Comparison of ENCODE assay signal across 8 cellular contexts in the genomic region with DNA sequence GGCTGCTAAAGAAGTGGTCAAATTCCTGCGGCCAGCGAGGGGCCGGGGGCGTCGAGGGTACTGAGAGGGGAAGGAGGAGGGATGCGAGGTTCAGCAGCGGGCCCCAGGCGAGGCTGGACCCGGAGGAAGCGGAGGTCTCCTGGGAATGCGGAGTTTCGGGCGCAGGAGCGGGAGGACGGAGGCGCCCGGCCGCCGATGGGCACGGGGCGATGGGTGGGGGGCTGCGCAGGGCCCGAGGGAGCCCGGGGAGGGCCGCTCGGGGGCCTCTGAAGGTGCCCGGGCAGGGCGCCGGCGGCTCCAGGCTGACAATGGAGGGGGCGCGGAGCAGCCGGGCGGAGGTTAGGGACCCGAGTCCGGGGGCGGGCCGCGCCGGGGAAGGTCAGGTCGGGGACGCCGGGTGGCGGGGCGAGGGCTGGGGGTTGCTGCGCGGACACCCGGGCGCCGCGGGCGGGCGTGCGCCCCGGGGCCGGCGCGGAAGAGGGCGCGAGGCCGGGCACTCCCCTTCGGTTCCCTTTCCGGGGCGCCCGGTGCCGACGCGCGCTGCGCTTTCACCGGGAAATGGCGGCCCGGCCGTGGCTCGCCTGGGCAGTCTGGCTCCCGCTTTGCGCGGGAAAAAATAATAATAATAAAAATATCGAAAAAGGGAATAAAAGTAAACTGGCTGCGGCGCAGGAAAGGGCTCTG. TPM values are rescaled to one million over a fixed set of nuclear protein-coding genes. Genes with fewer than 3 reads are reported as not detected.
A peak's percentile ranks its signal among the peaks of the same experiment; 100 is the strongest.
DNase-seq lines count a peak whose midpoint lies in the region; ATAC-seq, FAIRE-seq and TF ChIP-seq lines count a peak whose summit lies in the region.

No MANE protein-coding gene starts in this region.

- DNase-seq in NCI-H2171 treated with DMSO at 0.1 percent for 48 hours (lab: John Stamatoyannopoulos, UW) = peak; percentile 14
- DNase-seq in NCI-H2171 (lab: John Stamatoyannopoulos, UW) = no peak
- no peak for DNase-seq in activated CD4-positive, alpha-beta memory T cell treated with anti-CD3 and anti-CD28 coated beads, Interleukin-2, amount 10 ng/mL, durations not matched to agents 7 days and 5 days
- peak; percentile 36 to 48 for DNase-seq in frontal cortex (ENCODE audit: low spot score in 2 of 2)
- DNase-seq in omental fat pad (ENCODE audit: low spot score) = no peak
- DNase-seq in SHP77 treated with DMSO at 0.1 percent for 48 hours (lab: John Stamatoyannopoulos, UW) = no peak

- CTCF ChIA-PET in activated CD4-positive, alpha-beta memory T cell treated with anti-CD3 and anti-CD28 coated beads, Interleukin-2, amount 10 ng/mL, durations not matched to agents 7 days and 5 days (lab: Charles Lee) = interaction anchor here (1.6 kb wide), 1 partner anchor 93 kb away, joined by 5 read pairs; a partner anchor contains a TSS

- POLR2A ChIA-PET in activated CD4-positive, alpha-beta memory T cell treated with anti-CD3 and anti-CD28 coated beads, Interleukin-2, amount 10 ng/mL, durations not matched to agents 7 days and 5 days (lab: Charles Lee) = no interaction called here

- peaks cover 12% of the 10 kb centered on the region for H3K4me1 Mint-ChIP-seq in activated CD4-positive, alpha-beta memory T cell treated with anti-CD3 and anti-CD28 coated beads, Interleukin-2, amount 10 ng/mL, durations not matched to agents 7 days and 5 days

- peaks cover 3% of the 10 kb centered on the region for H3K36me3 Mint-ChIP-seq in activated CD4-positive, alpha-beta memory T cell treated with anti-CD3 and anti-CD28 coated beads, Interleukin-2, amount 10 ng/mL, durations not matched to agents 7 days and 5 days (ENCODE audit: low read depth)

- ATAC-seq in omental fat pad (ENCODE audit: low FRiP score) (peak; percentile 43), HG02571 (IDR thresholded peaks at IDR 0.05; ENCODE audit: unreplicated experiment) (no peak), HG03045 (IDR thresholded peaks at IDR 0.05; ENCODE audit: unreplicated experiment) (no peak)

- peak overlapping the region; percentile 80 for H3K4me3 Mint-ChIP-seq in activated CD4-positive, alpha-beta memory T cell treated with anti-CD3 and anti-CD28 coated beads, Interleukin-2, amount 10 ng/mL, durations not matched to agents 7 days and 5 days

- H3K27ac Mint-ChIP-seq in activated CD4-positive, alpha-beta memory T cell treated with anti-CD3 and anti-CD28 coated beads, Interleukin-2, amount 10 ng/mL, durations not matched to agents 7 days and 5 days = no peak overlapping the region

- H3K9me3 Mint-ChIP-seq in activated CD4-positive, alpha-beta memory T cell treated with anti-CD3 and anti-CD28 coated beads, Interleukin-2, amount 10 ng/mL, durations not matched to agents 7 days and 5 days = no peaks in the 10 kb centered on the region

- peaks cover 47% of the 10 kb centered on the region for H3K27me3 Mint-ChIP-seq in activated CD4-positive, alpha-beta memory T cell treated with anti-CD3 and anti-CD28 coated beads, Interleukin-2, amount 10 ng/mL, durations not matched to agents 7 days and 5 days

- no peak for FAIRE-seq in frontal cortex (lab: Jason Lieb, UNC)

- TF ChIP-seq CTCF in omental fat pad (IDR thresholded peaks at IDR 0.05) = no peak

RNA-seq across cellular contexts. Expression of a gene that starts 0.7 kb away (rescaled TPM):
- 1 to 10 TPM; 5.5 to 5.8 TPM for total RNA-seq in activated CD4-positive, alpha-beta memory T cell treated with anti-CD3 and anti-CD28 coated beads, Interleukin-2, amount 10 ng/mL, durations not matched to agents 7 days and 5 days
- total RNA-seq in frontal cortex (48.9 TPM), omental fat pad (1 to 10 TPM; 4.1 to 6.0 (median 5.2) TPM)

Comparison
In these comparisons a context has a peak if more than half of its experiments do, and no peak if none do; other contexts are left out.
1. DNase-seq: peak in NCI-H2171 treated with DMSO at 0.1 percent for 48 hours (single experiment) and frontal cortex (2 of 2); none in NCI-H2171 (single experiment), activated CD4-positive, alpha-beta memory T cell treated with anti-CD3 and anti-CD28 coated beads, Interleukin-2, amount 10 ng/mL, durations not matched to agents 7 days and 5 days (single experiment), omental fat pad (single experiment) and SHP77 treated with DMSO at 0.1 percent for 48 hours (single experiment).